In the genomic region with DNA sequence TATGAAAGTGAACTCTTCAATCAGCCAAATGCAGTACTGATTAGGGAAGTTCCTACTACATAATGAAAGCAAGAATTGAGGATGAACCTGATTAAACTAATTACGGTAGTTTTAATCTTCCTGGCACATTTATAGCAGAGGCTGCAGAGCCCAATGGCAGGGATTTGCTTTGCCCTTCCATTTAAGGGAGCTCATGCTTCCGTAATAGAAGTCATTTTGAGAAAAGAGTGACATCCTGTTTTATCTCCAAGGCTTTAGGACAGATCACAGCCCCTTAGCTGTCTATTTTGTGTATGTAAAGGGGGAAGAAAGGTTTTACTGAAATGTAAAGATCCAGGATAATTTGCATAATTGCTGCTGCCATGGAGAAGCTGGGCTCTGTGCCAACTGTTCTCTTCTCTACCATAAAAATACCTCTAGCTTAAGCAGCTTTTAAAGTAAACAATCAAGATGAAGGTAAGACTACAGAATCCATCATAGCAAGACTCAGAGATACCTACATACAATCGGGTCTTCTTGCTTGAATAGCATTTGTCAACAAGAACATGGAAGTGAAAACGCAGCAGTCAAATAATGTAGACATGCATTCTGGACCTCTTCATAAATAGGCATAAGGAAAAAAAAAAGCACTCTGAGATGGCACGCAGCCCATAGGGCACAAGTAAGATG, we compare ENCODE assay signal across 8 cellular contexts.
A peak's percentile ranks its signal among the peaks of the same experiment; 100 is the strongest.
DNase-seq lines count a peak whose midpoint lies in the region; ATAC-seq, FAIRE-seq and TF ChIP-seq lines count a peak whose summit lies in the region.

No MANE protein-coding gene starts in this region.

- 61 to 64% methylated on average over 5 of the region's 5 CpGs for WGBS in pancreas, 2 donors

- peaks cover 4 to 21% of the 10 kb centered on the region in 2 donors for H3K36me3 Mint-ChIP-seq in CD14-positive monocyte
- H3K36me3 Mint-ChIP-seq in central memory CD8-positive, alpha-beta T cell (ENCODE audit: insufficient read depth), result peaks cover 3% of the 10 kb centered on the region
- H3K36me3 Mint-ChIP-seq in activated T-helper 2 cell treated with anti-CD3 and anti-CD28 coated beads, Interferon-gamma antibody, Interleukin-2, Interleukin-4, amounts not matched to agents 10 μg/mL and 5 μg/mL and 100 μg/mL, durations not matched to agents 14 hours and 24 hours and 36 hours (ENCODE audit: low read depth), result peaks cover 5% of the 10 kb centered on the region

- H3K4me1 ChIP-seq in pancreas, result peaks cover 0 to 7% (median 0%) of the 10 kb centered on the region in 3 donors

- no peak overlapping the region for H3K27ac ChIP-seq in pancreas

- no peak for DNase-seq in CD14-positive monocyte (ENCODE audit: low spot score)
- DNase-seq in NCI-H2227 (lab: John Stamatoyannopoulos, UW; ENCODE audit: unreplicated experiment), result peak; percentile 72
- DNase-seq in central memory CD8-positive, alpha-beta T cell (ENCODE audit: low spot score in 2 of 2), result no peak
- DNase-seq in pancreas, result no peak
- DNase-seq in activated T-helper 2 cell treated with anti-CD3 and anti-CD28 coated beads, Interferon-gamma antibody, Interleukin-2, Interleukin-4, amounts not matched to agents 10 μg/mL and 5 μg/mL and 100 μg/mL, durations not matched to agents 14 hours and 24 hours and 36 hours (ENCODE audit: low spot score), result no peak

- H3K9me3 Mint-ChIP-seq in CD14-positive monocyte, result no peaks in the 10 kb centered on the region
- H3K9me3 Mint-ChIP-seq in central memory CD8-positive, alpha-beta T cell, result no peaks in the 10 kb centered on the region
- no peaks in the 10 kb centered on the region for H3K9me3 Mint-ChIP-seq in activated T-helper 2 cell treated with anti-CD3 and anti-CD28 coated beads, Interferon-gamma antibody, Interleukin-2, Interleukin-4, amounts not matched to agents 10 μg/mL and 5 μg/mL and 100 μg/mL, durations not matched to agents 14 hours and 24 hours and 36 hours

- no peaks in the 10 kb centered on the region for H3K36me3 ChIP-seq in pancreas

- H3K27me3 ChIP-seq in pancreas, result no peaks in the 10 kb centered on the region

- TF ChIP-seq CTCF in CD14-positive monocyte (IDR thresholded peaks at IDR 0.05) (no peak), pancreas (IDR thresholded peaks at IDR 0.05) (no peak)

- FAIRE-seq in pancreas (lab: Jason Lieb, UNC), result no peak

- no peak overlapping the region for H3K4me3 ChIP-seq in pancreas

- intact Hi-C loops in CD14-positive monocyte (cut with micrococcal nuclease), result loop anchor here in 1 of 2 donors (10.0 kb wide), 1 partner anchor 55 kb away; no protein-coding TSS in a partner anchor
- intact Hi-C loops in pancreas (cut with DNase I), result no loop called here
- intact Hi-C loops in activated T-helper 2 cell treated with anti-CD3 and anti-CD28 coated beads, Interferon-gamma antibody, Interleukin-2, Interleukin-4, amounts not matched to agents 10 μg/mL and 5 μg/mL and 100 μg/mL, durations not matched to agents 14 hours and 24 hours and 36 hours (cut with micrococcal nuclease), result no loop called here

- no peaks in the 10 kb centered on the region for H3K27me3 Mint-ChIP-seq in CD14-positive monocyte (ENCODE audit: low read depth in 3 of 3)
- no peaks in the 10 kb centered on the region for H3K27me3 Mint-ChIP-seq in central memory CD8-positive, alpha-beta T cell
- no peaks in the 10 kb centered on the region for H3K27me3 Mint-ChIP-seq in activated T-helper 2 cell treated with anti-CD3 and anti-CD28 coated beads, Interferon-gamma antibody, Interleukin-2, Interleukin-4, amounts not matched to agents 10 μg/mL and 5 μg/mL and 100 μg/mL, durations not matched to agents 14 hours and 24 hours and 36 hours (ENCODE audit: low read depth)

- peak overlapping the region; percentile 9 to 27 for H3K4me3 Mint-ChIP-seq in CD14-positive monocyte
- no peak overlapping the region for H3K4me3 Mint-ChIP-seq in central memory CD8-positive, alpha-beta T cell
- H3K4me3 Mint-ChIP-seq in activated T-helper 2 cell treated with anti-CD3 and anti-CD28 coated beads, Interferon-gamma antibody, Interleukin-2, Interleukin-4, amounts not matched to agents 10 μg/mL and 5 μg/mL and 100 μg/mL, durations not matched to agents 14 hours and 24 hours and 36 hours (ENCODE audit: low read depth), result no peak overlapping the region

- ATAC-seq in GM21619 (IDR thresholded peaks at IDR 0.05; ENCODE audit: unreplicated experiment) (peak; percentile 50), pancreas (peak in 3 of 4 donors; percentile 14 to 19 (median 19)), GM19324 (IDR thresholded peaks at IDR 0.05; ENCODE audit: low FRiP score, unreplicated experiment) (no peak), GM21576 (IDR thresholded peaks at IDR 0.05; ENCODE audit: unreplicated experiment) (no peak)
- ATAC-seq in central memory CD8-positive, alpha-beta T cell (replicated peaks; ENCODE audit: extremely low read depth, poor library complexity, severe bottlenecking), result no peak

- H3K4me1 Mint-ChIP-seq in CD14-positive monocyte, result peaks cover 29% of the 10 kb centered on the region
- peaks cover 21% of the 10 kb centered on the region for H3K4me1 Mint-ChIP-seq in central memory CD8-positive, alpha-beta T cell
- H3K4me1 Mint-ChIP-seq in activated T-helper 2 cell treated with anti-CD3 and anti-CD28 coated beads, Interferon-gamma antibody, Interleukin-2, Interleukin-4, amounts not matched to agents 10 μg/mL and 5 μg/mL and 100 μg/mL, durations not matched to agents 14 hours and 24 hours and 36 hours (ENCODE audit: low read depth), result peaks cover 19% of the 10 kb centered on the region

- peak overlapping the region; percentile 14 to 77 (median 62) for H3K27ac Mint-ChIP-seq in CD14-positive monocyte
- H3K27ac Mint-ChIP-seq in central memory CD8-positive, alpha-beta T cell (ENCODE audit: low read depth), result peak overlapping the region; percentile 33
- H3K27ac Mint-ChIP-seq in activated T-helper 2 cell treated with anti-CD3 and anti-CD28 coated beads, Interferon-gamma antibody, Interleukin-2, Interleukin-4, amounts not matched to agents 10 μg/mL and 5 μg/mL and 100 μg/mL, durations not matched to agents 14 hours and 24 hours and 36 hours, result no peak overlapping the region

- H3K9me3 ChIP-seq in pancreas, result no peaks in the 10 kb centered on the region

Comparison
In these comparisons a context has a peak if more than half of its experiments do, and no peak if none do; other contexts are left out.
1. H3K4me3 Mint-ChIP-seq: peak in CD14-positive monocyte (2 of 2); none in central memory CD8-positive, alpha-beta T cell (single experiment) and activated T-helper 2 cell treated with anti-CD3 and anti-CD28 coated beads, Interferon-gamma antibody, Interleukin-2, Interleukin-4, amounts not matched to agents 10 μg/mL and 5 μg/mL and 100 μg/mL, durations not matched to agents 14 hours and 24 hours and 36 hours (single experiment).
2. ATAC-seq: peak in GM21619 (single experiment) and pancreas (3 of 4); none in central memory CD8-positive, alpha-beta T cell (single experiment), GM19324 (single experiment) and GM21576 (single experiment).